In genomic region chr16:2775765-2776499, GRCh38 we compare ENCODE assay signal across 8 cellular contexts. TPM values are rescaled to one million over a fixed set of nuclear protein-coding genes. Genes with fewer than 3 reads are reported as not detected.
DNase-seq lines count a peak whose midpoint lies in the region; ATAC-seq, FAIRE-seq and TF ChIP-seq lines count a peak whose summit lies in the region.

No MANE protein-coding gene starts in this region.

- peaks cover 56% of the 10 kb centered on the region for H3K79me2 ChIP-seq in hepatocyte

- H3K4me2 ChIP-seq in hepatocyte, result peak overlapping the region; percentile 94

- H3K36me3 Mint-ChIP-seq in activated T-helper 1 cell treated with anti-CD3 and anti-CD28 coated beads, Interleukin-12 subunit alpha, Interleukin-12 subunit beta, Interleukin-2, Interleukin-4 antibody, amounts not matched to agents 30 ng/mL and 10 ng/mL and 1 ng/mL, durations not matched to agents 14 hours and 24 hours and 36 hours (ENCODE audit: low read depth), result peaks cover 21% of the 10 kb centered on the region

- H3K27ac Mint-ChIP-seq in activated T-helper 1 cell treated with anti-CD3 and anti-CD28 coated beads, Interleukin-12 subunit alpha, Interleukin-12 subunit beta, Interleukin-2, Interleukin-4 antibody, amounts not matched to agents 30 ng/mL and 10 ng/mL and 1 ng/mL, durations not matched to agents 14 hours and 24 hours and 36 hours, result peak overlapping the region; percentile 94

- H3K4me3 ChIP-seq in HEK293 (ENCODE audit: low read depth, low read length) (peak overlapping the region; percentile 86), hepatocyte (peak overlapping the region; percentile 99), small intestine (ENCODE audit: low read depth in 1 of 2, low read length in 2 of 2) (peak overlapping the region; percentile 61 to 98)

- peak overlapping the region; percentile 90 for H3K4me3 Mint-ChIP-seq in activated T-helper 1 cell treated with anti-CD3 and anti-CD28 coated beads, Interleukin-12 subunit alpha, Interleukin-12 subunit beta, Interleukin-2, Interleukin-4 antibody, amounts not matched to agents 30 ng/mL and 10 ng/mL and 1 ng/mL, durations not matched to agents 14 hours and 24 hours and 36 hours

- no peak overlapping the region for H2AFZ ChIP-seq in hepatocyte

- intact Hi-C loops in activated T-helper 1 cell treated with anti-CD3 and anti-CD28 coated beads, Interleukin-12 subunit alpha, Interleukin-12 subunit beta, Interleukin-2, Interleukin-4 antibody, amounts not matched to agents 30 ng/mL and 10 ng/mL and 1 ng/mL, durations not matched to agents 14 hours and 24 hours and 36 hours (cut with micrococcal nuclease), result loop anchor here (2.0 to 5.0 kb wide), 2 partner anchors 94 to 129 kb away; partner anchors contain the start of gene KCTD5

- no peaks in the 10 kb centered on the region for H3K9me3 ChIP-seq in HEK293 (ENCODE audit: control insufficient read depth, insufficient read depth, low read depth, low read length)
- H3K9me3 ChIP-seq in hepatocyte (ENCODE audit: low read depth), result no peaks in the 10 kb centered on the region
- no peaks in the 10 kb centered on the region for H3K9me3 ChIP-seq in small intestine (ENCODE audit: control insufficient read depth, low read depth)

- peaks cover 27% of the 10 kb centered on the region for H3K4me1 Mint-ChIP-seq in activated T-helper 1 cell treated with anti-CD3 and anti-CD28 coated beads, Interleukin-12 subunit alpha, Interleukin-12 subunit beta, Interleukin-2, Interleukin-4 antibody, amounts not matched to agents 30 ng/mL and 10 ng/mL and 1 ng/mL, durations not matched to agents 14 hours and 24 hours and 36 hours (ENCODE audit: low read depth)

- CTCF ChIA-PET in HEK293 (lab: Yijun Ruan, JAX), result interaction anchor here (0.6 to 1.7 kb wide), 2 partner anchors 92 to 539 kb away, joined by 3 to 9 read pairs; no protein-coding TSS in a partner anchor

- H3K4me1 ChIP-seq in HEK293 (ENCODE audit: control insufficient read depth, insufficient read depth, low read length), result peaks cover 2% of the 10 kb centered on the region; the same call in 1 of the 2 replicates
- H3K4me1 ChIP-seq in hepatocyte (ENCODE audit: insufficient read depth), result peaks cover 23% of the 10 kb centered on the region
- H3K4me1 ChIP-seq in small intestine (ENCODE audit: control insufficient read depth in 2 of 2, insufficient read depth in 1 of 2, low read depth in 1 of 2, low read length in 1 of 2), result peaks cover 0 to 3% of the 10 kb centered on the region in 2 donors

- DNase-seq in activated T-helper 1 cell treated with anti-CD3 and anti-CD28 coated beads, Interleukin-12 subunit alpha, Interleukin-12 subunit beta, Interleukin-2, Interleukin-4 antibody, amounts not matched to agents 30 ng/mL and 10 ng/mL and 1 ng/mL, durations not matched to agents 14 hours and 24 hours and 36 hours (ENCODE audit: low spot score), result no peak
- DNase-seq in hepatocyte (ENCODE audit: low spot score), result no peak
- no peak for DNase-seq in small intestine
- no peak for DNase-seq in anterior cingulate cortex (lab: John Stamatoyannopoulos, UW)
- no peak for DNase-seq in RPMI8226
- no peak for DNase-seq in ACHN

- 53% methylated on average over 11 of the region's 11 CpGs for WGBS in hepatocyte (ENCODE audit: low lambda C conversion rate, missing lambda C conversion rate)
- 46 to 48% (median 47%) methylated on average over 11 of the region's 11 CpGs for WGBS in small intestine, 3 donors

- POLR2A ChIA-PET in HEK293 (lab: Yijun Ruan, JAX), result interaction anchor here (0.6 to 4.2 kb wide), 7 partner anchors 8 to 130 kb away, joined by 3 to 22 read pairs (median 5); partner anchors contain the start of gene SRRM2

- ATAC-seq in HG02759 (IDR thresholded peaks at IDR 0.05; ENCODE audit: unreplicated experiment), result no peak

- no peaks in the 10 kb centered on the region for H3K9me3 Mint-ChIP-seq in activated T-helper 1 cell treated with anti-CD3 and anti-CD28 coated beads, Interleukin-12 subunit alpha, Interleukin-12 subunit beta, Interleukin-2, Interleukin-4 antibody, amounts not matched to agents 30 ng/mL and 10 ng/mL and 1 ng/mL, durations not matched to agents 14 hours and 24 hours and 36 hours

- H3K27ac ChIP-seq in HEK293 (ENCODE audit: extremely low read depth, low read depth, low read length), result peak overlapping the region; percentile 80; the same call in 1 of the 2 replicates
- peak overlapping the region; percentile 88 for H3K27ac ChIP-seq in hepatocyte
- no peak overlapping the region for H3K27ac ChIP-seq in small intestine (ENCODE audit: low read depth in 1 of 2, low read length in 1 of 2)

- H4K20me1 ChIP-seq in hepatocyte (ENCODE audit: insufficient read depth, poor library complexity, severe bottlenecking), result peaks cover 20% of the 10 kb centered on the region

- peaks cover 2 to 50% of the 10 kb centered on the region in 2 experiments; a peak in 1 of 3 replicates for H3K36me3 ChIP-seq in HEK293 (ENCODE audit: control insufficient read depth in 2 of 2, insufficient read depth in 1 of 2, low read length in 2 of 2)
- H3K36me3 ChIP-seq in hepatocyte (replicated peaks; ENCODE audit: insufficient read depth, low read depth), result no peaks in the 10 kb centered on the region
- peaks cover 0 to 2% of the 10 kb centered on the region in 2 donors for H3K36me3 ChIP-seq in small intestine (ENCODE audit: control insufficient read depth in 2 of 2, insufficient read depth in 2 of 2, low read length in 2 of 2)

- in situ Hi-C loops in ACHN (cut with HindIII; ENCODE audit: low pct_ligation_motif_present, low pct_unique_long_range_greater_than_20kb, low sequenced_read_pairs), result no loop called here

- H3K9me2 ChIP-seq in hepatocyte (replicated peaks; ENCODE audit: insufficient read depth), result no peaks in the 10 kb centered on the region

- TF ChIP-seq CTCF in HEK293 (tag by site-specific recombination; IDR thresholded peaks at IDR 0.05) (no peak), hepatocyte (IDR thresholded peaks at IDR 0.05; ENCODE audit: poor library complexity) (no peak)

- H3K27me3 ChIP-seq in hepatocyte (no peaks in the 10 kb centered on the region), small intestine (ENCODE audit: control insufficient read depth in 2 of 2, insufficient read depth in 2 of 2, low read length in 2 of 2) (no peaks in the 10 kb centered on the region)

- no peaks in the 10 kb centered on the region for H3K27me3 Mint-ChIP-seq in activated T-helper 1 cell treated with anti-CD3 and anti-CD28 coated beads, Interleukin-12 subunit alpha, Interleukin-12 subunit beta, Interleukin-2, Interleukin-4 antibody, amounts not matched to agents 30 ng/mL and 10 ng/mL and 1 ng/mL, durations not matched to agents 14 hours and 24 hours and 36 hours (ENCODE audit: insufficient read depth)

- FAIRE-seq in small intestine (lab: Jason Lieb, UNC), result no peak

TF ChIP-seq in HEK293, 187 proteins besides CTCF, POLR2A, EP300 and RAD21 (continues in another document):
- TF ChIP-seq ZBTB20 (tag by site-specific recombination; IDR thresholded peaks at IDR 0.05) (0 out of 2 replicates have a peak, but pooled peaks have one; percentile 8), ZFP37 (tag by site-specific recombination; IDR thresholded peaks at IDR 0.05) (no peak), ZNF701 (tag by site-specific recombination; IDR thresholded peaks at IDR 0.05) (no peak), ZNF266 (tag by site-specific recombination; IDR thresholded peaks at IDR 0.05; ENCODE audit: low read depth) (no peak), ZNF514 (tag by site-specific recombination; IDR thresholded peaks at IDR 0.05) (no peak), ZNF121 (tag by site-specific recombination; IDR thresholded peaks at IDR 0.05) (peak; percentile 88)

RNA-seq across cellular contexts. Expression of gene ELOB, which starts 1.1 kb away (rescaled TPM):
- 256 and 277 TPM in 2 replicates for total RNA-seq in activated T-helper 1 cell treated with anti-CD3 and anti-CD28 coated beads, Interleukin-12 subunit alpha, Interleukin-12 subunit beta, Interleukin-2, Interleukin-4 antibody, amounts not matched to agents 30 ng/mL and 10 ng/mL and 1 ng/mL, durations not matched to agents 14 hours and 24 hours and 36 hours
- 255 and 540 TPM in 2 replicates for total RNA-seq in hepatocyte
- polyA plus RNA-seq in hepatocyte (627 and 642 TPM in 2 replicates), small intestine (100 to 1,000 TPM; 376 to 718 (median 417) TPM)

RNA-seq across cellular contexts. Expression of gene PRSS33, which starts 11.4 kb away (rescaled TPM):
- 0.10 TPM in 1 of 2 replicates, not detected in the other for total RNA-seq in activated T-helper 1 cell treated with anti-CD3 and anti-CD28 coated beads, Interleukin-12 subunit alpha, Interleukin-12 subunit beta, Interleukin-2, Interleukin-4 antibody, amounts not matched to agents 30 ng/mL and 10 ng/mL and 1 ng/mL, durations not matched to agents 14 hours and 24 hours and 36 hours
- 0.20 TPM in 1 of 2 replicates, not detected in the other for total RNA-seq in hepatocyte
- polyA plus RNA-seq in hepatocyte (not detected in 2 replicates), small intestine (not detected)

RNA-seq across cellular contexts. Expression of gene PRSS41, which starts 22.3 kb away (rescaled TPM):
- total RNA-seq in activated T-helper 1 cell treated with anti-CD3 and anti-CD28 coated beads, Interleukin-12 subunit alpha, Interleukin-12 subunit beta, Interleukin-2, Interleukin-4 antibody, amounts not matched to agents 30 ng/mL and 10 ng/mL and 1 ng/mL, durations not matched to agents 14 hours and 24 hours and 36 hours, result not detected in 2 replicates
- total RNA-seq in hepatocyte, result not detected in 2 replicates
- not detected in 2 replicates for polyA plus RNA-seq in hepatocyte
- polyA plus RNA-seq in small intestine, result not detected

RNA-seq across cellular contexts. Expression of gene SRRM2, which starts 23.5 kb away (rescaled TPM):
- 631 and 639 TPM in 2 replicates for total RNA-seq in activated T-helper 1 cell treated with anti-CD3 and anti-CD28 coated beads, Interleukin-12 subunit alpha, Interleukin-12 subunit beta, Interleukin-2, Interleukin-4 antibody, amounts not matched to agents 30 ng/mL and 10 ng/mL and 1 ng/mL, durations not matched to agents 14 hours and 24 hours and 36 hours
- 82.9 and 142 TPM in 2 replicates for total RNA-seq in hepatocyte
- 403 and 666 TPM in 2 replicates for polyA plus RNA-seq in hepatocyte
- 100 to 1,000 TPM; 329 to 655 (median 391) TPM for polyA plus RNA-seq in small intestine

RNA-seq across cellular contexts. Expression of gene PRSS21, which starts 41.1 kb away (rescaled TPM):
- total RNA-seq in activated T-helper 1 cell treated with anti-CD3 and anti-CD28 coated beads, Interleukin-12 subunit alpha, Interleukin-12 subunit beta, Interleukin-2, Interleukin-4 antibody, amounts not matched to agents 30 ng/mL and 10 ng/mL and 1 ng/mL, durations not matched to agents 14 hours and 24 hours and 36 hours, result 9.2 and 10.1 TPM in 2 replicates
- total RNA-seq in hepatocyte, result not detected in 2 replicates
- polyA plus RNA-seq in hepatocyte (not detected in 2 replicates), small intestine (under 1 TPM in 1 of 3 donors, not detected in 2; 0.19 TPM)

Comparison
In these comparisons a context has a peak if more than half of its experiments do, and no peak if none do; other contexts are left out.
1. H3K27ac ChIP-seq: peak in HEK293 (single experiment) and hepatocyte (single experiment); none in small intestine (0 of 2).
2. Peak in every context shown above with its lines, with median percentiles within 50 percentile points of each other: H3K4me3 ChIP-seq.